ENCODE assay signal across 8 cellular contexts in the genomic region with DNA sequence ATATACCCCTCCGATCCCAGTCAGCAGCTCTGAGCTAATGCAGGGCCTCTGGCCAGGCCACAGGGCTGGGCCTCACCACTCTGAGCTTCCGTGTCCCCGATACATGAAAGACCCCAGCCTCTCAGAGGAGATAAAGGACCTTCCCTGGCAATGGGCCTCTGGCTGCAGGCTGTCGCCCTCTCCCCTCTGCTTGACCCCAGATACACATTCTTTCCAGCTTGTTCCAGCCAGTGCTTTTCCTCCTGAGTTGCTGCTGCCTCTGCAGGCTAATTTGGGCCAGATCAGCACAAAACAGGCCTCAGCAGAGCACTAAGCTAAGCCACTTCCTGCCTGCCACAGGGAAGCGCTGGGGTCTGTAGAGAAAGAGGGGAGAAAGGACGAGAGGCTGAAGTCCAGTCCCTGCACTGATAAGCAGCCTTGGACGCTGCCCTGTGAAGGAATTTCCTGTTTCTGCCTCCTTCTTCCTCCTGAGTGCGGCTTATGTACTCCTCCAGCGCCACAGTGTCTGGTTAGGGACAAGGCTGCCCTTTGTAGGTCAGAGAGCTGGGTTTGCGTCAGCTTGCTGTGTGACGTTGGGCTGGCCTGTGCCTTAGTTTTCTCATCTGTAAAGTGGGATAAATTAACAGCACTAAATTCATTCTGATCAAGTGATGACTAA.
DNase-seq lines count a peak whose midpoint lies in the region; ATAC-seq and TF ChIP-seq lines count a peak whose summit lies in the region.

No MANE protein-coding gene starts in this region.

- peak; percentile 43 for DNase-seq in GM23248
- peak; percentile 29 for DNase-seq in WTC11 (ENCODE audit: low spot score)
- DNase-seq in right cardiac atrium = peak; percentile 79 to 90 (median 87)
- DNase-seq in sciatic nerve (ENCODE audit: low spot score) = no peak
- DNase-seq in NCI-H510A treated with DMSO at 0.1 percent for 48 hours (lab: John Stamatoyannopoulos, UW) = no peak

- in situ Hi-C loops in GM23248 (cut with MboI) = no loop called here

- no peak overlapping the region for H3K4me3 Mint-ChIP-seq in WTC11

- H3K27ac Mint-ChIP-seq in WTC11 = peak overlapping the region; percentile 81; the same call in 1 of the 2 replicates

- ATAC-seq in WTC11 = peak; percentile 75
- ATAC-seq in right cardiac atrium = peak; percentile 66 to 81
- peak; percentile 63 for ATAC-seq in sciatic nerve
- ATAC-seq in HG03520 (IDR thresholded peaks at IDR 0.05; ENCODE audit: unreplicated experiment) = no peak
- ATAC-seq in HG02981 (IDR thresholded peaks at IDR 0.05; ENCODE audit: unreplicated experiment) = no peak
- no peak for ATAC-seq in GM19467 (IDR thresholded peaks at IDR 0.05; ENCODE audit: unreplicated experiment)

- CTCF ChIA-PET in WTC11 (lab: Charles Lee) = interaction anchor here (0.6 to 2.5 kb wide), 11 partner anchors 11 to 167 kb away, joined by 3 to 27 read pairs (median 4); partner anchors contain the start of gene PCYOX1L

- H3K9me3 ChIP-seq in GM23248 (ENCODE audit: low read depth) = no peaks in the 10 kb centered on the region
- no peaks in the 10 kb centered on the region for H3K9me3 ChIP-seq in right cardiac atrium (ENCODE audit: control insufficient read depth, low read length)

- H3K27me3 ChIP-seq in GM23248 (replicated peaks; ENCODE audit: insufficient read depth) (no peaks in the 10 kb centered on the region), right cardiac atrium (ENCODE audit: control insufficient read depth, insufficient read depth) (no peaks in the 10 kb centered on the region)

- no peaks in the 10 kb centered on the region for H3K9me3 Mint-ChIP-seq in WTC11

- WGBS in GM23248 (ENCODE audit: low coverage in 1 of 2, low lambda C conversion rate in 2 of 2, missing lambda C conversion rate in 2 of 2), 2 experiments = 55 to 57% methylated on average over 11 of the region's 11 CpGs
- 14% methylated on average over 11 of the region's 11 CpGs for WGBS in right cardiac atrium

- no peaks in the 10 kb centered on the region for H3K36me3 ChIP-seq in GM23248 (ENCODE audit: low read depth)

- peaks cover 63% of the 10 kb centered on the region for H3K4me1 ChIP-seq in GM23248 (ENCODE audit: insufficient read depth)
- H3K4me1 ChIP-seq in right cardiac atrium (ENCODE audit: control insufficient read depth, insufficient read depth, low read length) = peaks cover 52% of the 10 kb centered on the region

- H2AFZ ChIP-seq in GM23248 = peak overlapping the region; percentile 45

- H3K27ac ChIP-seq in GM23248 (peak overlapping the region; percentile 93), right cardiac atrium (ENCODE audit: low read length) (peak overlapping the region; percentile 95)

- POLR2A ChIA-PET in WTC11 (lab: Charles Lee) = interaction anchor here (1.8 kb wide), 1 partner anchor 99 kb away, joined by 6 read pairs; the partner anchor contains the start of gene CSNK1A1

- peaks cover 42% of the 10 kb centered on the region for H3F3A ChIP-seq in GM23248 (ENCODE audit: insufficient read depth)

- TF ChIP-seq CTCF in WTC11 (IDR thresholded peaks at IDR 0.05) = no peak

- H3K36me3 Mint-ChIP-seq in WTC11 = no peaks in the 10 kb centered on the region

- peak overlapping the region; percentile 73 for H3K9ac ChIP-seq in GM23248

- H3K4me2 ChIP-seq in GM23248 (ENCODE audit: unreplicated experiment) = peak overlapping the region; percentile 59

- no peaks in the 10 kb centered on the region for H4K20me1 ChIP-seq in GM23248 (ENCODE audit: insufficient read depth)

- H3K9me2 ChIP-seq in GM23248 (ENCODE audit: insufficient read depth) = no peaks in the 10 kb centered on the region

- H3K27me3 Mint-ChIP-seq in WTC11 (ENCODE audit: low read depth) = no peaks in the 10 kb centered on the region

- H3K4me3 ChIP-seq in GM23248 = no peak overlapping the region
- no peak overlapping the region for H3K4me3 ChIP-seq in right cardiac atrium (ENCODE audit: low read length)

- no peaks in the 10 kb centered on the region for H3K79me2 ChIP-seq in GM23248 (ENCODE audit: insufficient read depth)

- intact Hi-C loops in right cardiac atrium (cut with DNase I) = no loop called here
- intact Hi-C loops in sciatic nerve (cut with DNase I) = no loop called here

- H3K4me1 Mint-ChIP-seq in WTC11 = peaks cover 29% of the 10 kb centered on the region

TF ChIP-seq in WTC11, 78 proteins besides CTCF, POLR2A, EP300 and RAD21:
- TF ChIP-seq GABPB1 (CRISPR knock-in tag; IDR thresholded peaks at IDR 0.05) (peak; percentile 76), FOXK1 (CRISPR knock-in tag; IDR thresholded peaks at IDR 0.05) (no peak)
TF ChIP-seq in WTC11: peak in this region for 1.

Comparison
In these comparisons a context has a peak if more than half of its experiments do, and no peak if none do; other contexts are left out.
1. DNase-seq: peak in GM23248 (single experiment), WTC11 (single experiment) and right cardiac atrium (3 of 3); none in sciatic nerve (single experiment) and NCI-H510A treated with DMSO at 0.1 percent for 48 hours (single experiment).
2. ATAC-seq: peak in WTC11 (single experiment), right cardiac atrium (2 of 2) and sciatic nerve (single experiment); none in HG03520 (single experiment), HG02981 (single experiment) and GM19467 (single experiment).